Comparison of ENCODE assay signal across 1 cellular context in genomic region chr20:1921985-1922384, GRCh38. TPM values are rescaled to one million over a fixed set of nuclear protein-coding genes. Genes with fewer than 3 reads are reported as not detected.
"Had no signal": no experiment of that assay in that cellular context is flagged by ENCODE, and none has a peak within 500 bp of the region (broad histone marks: within the 10 kb centered on the region; RNA-seq: fewer than 3 reads in every experiment).

No MANE protein-coding gene starts in this region.

RNA-seq across cellular contexts. Expression of gene SIRPA, which starts 26.8 kb away (rescaled TPM):
- polyA plus RNA-seq: naive thymus-derived CD4-positive, alpha-beta T cell had no signal
